In genomic region chr19:31313291-31314030, GRCh38 we compare ENCODE assay signal across 22 cellular contexts. TPM values are rescaled to one million over a fixed set of nuclear protein-coding genes. Genes with fewer than 3 reads are reported as not detected.
A peak's percentile ranks its signal among the peaks of the same experiment; 100 is the strongest.
DNase-seq lines count a peak whose midpoint lies in the region; ATAC-seq and TF ChIP-seq lines count a peak whose summit lies in the region.
"Had no signal": no experiment of that assay in that cellular context is flagged by ENCODE, and none has a peak within 500 bp of the region (broad histone marks: within the 10 kb centered on the region; RNA-seq: fewer than 3 reads in every experiment).

No MANE protein-coding gene starts in this region.

- no peak for TF ChIP-seq RAD21 in IMR-90 (IDR thresholded peaks at IDR 0.05; ENCODE audit: low read length)

- BruUV-seq in IMR-90 (replicated peaks; lab: Mats Ljungman, UMichigan): no TSS peak

- H3K9me2 ChIP-seq in MM.1S (replicated peaks; ENCODE audit: insufficient read depth, low read length): no peaks in the 10 kb centered on the region

- H3K4me2 ChIP-seq in IMR-90 (ENCODE audit: low read depth, low read length): no peak overlapping the region
- H3K4me2 ChIP-seq in neuronal stem cell (ENCODE audit: insufficient read depth, low read length, poor library complexity, severe bottlenecking): no peak overlapping the region
- H3K4me2 ChIP-seq in MM.1S (ENCODE audit: low read depth, low read length): no peak overlapping the region
- H3K4me2 ChIP-seq: BLaER1 had no signal

- H3K4me3 ChIP-seq in IMR-90 (ENCODE audit: insufficient read depth, low read depth, low read length) (no peak overlapping the region), neuronal stem cell (ENCODE audit: low read length in 2 of 2) (no peak overlapping the region), MM.1S (ENCODE audit: low read length) (no peak overlapping the region)
- H3K4me3 ChIP-seq: BLaER1, SJSA1 had no signal

- H3K9me3 ChIP-seq in IMR-90 (ENCODE audit: control insufficient read depth, insufficient read depth, low read length) (no peaks in the 10 kb centered on the region), neuronal stem cell (replicated peaks in 1 of 2; ENCODE audit: control insufficient read depth in 2 of 2, insufficient read depth in 1 of 2, low read depth in 1 of 2, low read length in 2 of 2) (no peaks in the 10 kb centered on the region), MM.1S (replicated peaks; ENCODE audit: insufficient read depth, low read length) (no peaks in the 10 kb centered on the region)
- H3K9me3 ChIP-seq: BLaER1, SJSA1 had no signal

- in situ Hi-C loops in IMR-90 (cut with MboI; ENCODE audit: low sequenced_read_pairs): no loop called here

- CTCF ChIA-PET in IMR-90 (lab: Yijun Ruan, JAX): no interaction called here

- dilution Hi-C loops in IMR-90 (cut with HindIII; ENCODE audit: low sequenced_read_pairs, unreplicated experiment): no loop called here

- H3K23ac ChIP-seq in IMR-90 (ENCODE audit: low read depth, low read length): no peak overlapping the region
- no peak overlapping the region for H3K23ac ChIP-seq in neuronal stem cell (ENCODE audit: low read depth, low read length, poor library complexity)

- peaks cover 39% of the 10 kb centered on the region for H3K9me1 ChIP-seq in IMR-90 (ENCODE audit: insufficient read depth, low read length)

- H3K27ac ChIP-seq in IMR-90 (ENCODE audit: insufficient read depth, low read length) (no peak overlapping the region), angular gyrus (ENCODE audit: low read depth, low read length) (peak overlapping the region; percentile 57), neuronal stem cell (replicated peaks; ENCODE audit: low read length) (no peak overlapping the region), MM.1S (ENCODE audit: low read length) (no peak overlapping the region)
- H3K27ac ChIP-seq: BLaER1, SJSA1 had no signal

- H2BK15ac ChIP-seq in IMR-90 (ENCODE audit: low read depth, low read length) (no peak overlapping the region), neuronal stem cell (ENCODE audit: low read length) (no peak overlapping the region)

- H2AK9ac ChIP-seq in IMR-90 (replicated peaks; ENCODE audit: low read depth, low read length, poor library complexity): peak overlapping the region; percentile 26

- H2BK120ac ChIP-seq in IMR-90 (ENCODE audit: low read depth, low read length) (no peak overlapping the region), neuronal stem cell (ENCODE audit: low read depth, low read length) (no peak overlapping the region)

- no peak for TF ChIP-seq POLR2A in IMR-90 (IDR thresholded peaks at IDR 0.05; ENCODE audit: low read depth, low read length)

- H4K8ac ChIP-seq in IMR-90 (ENCODE audit: low read depth in 2 of 2, low read length in 2 of 2): no peak overlapping the region
- no peak overlapping the region for H4K8ac ChIP-seq in neuronal stem cell (ENCODE audit: low read depth, low read length)

- peak overlapping the region; percentile 37; the same call in 1 of the 2 replicates for H2AK5ac ChIP-seq in IMR-90 (ENCODE audit: low read depth, low read length)
- peak overlapping the region; percentile 13 for H2AK5ac ChIP-seq in neuronal stem cell (ENCODE audit: low read depth, low read length)

- H2BK12ac ChIP-seq in neuronal stem cell (ENCODE audit: low read length): no peak overlapping the region

- H2BK20ac ChIP-seq in IMR-90 (ENCODE audit: low read depth, low read length): no peak overlapping the region

- no peak for ATAC-seq in IMR-90 (ENCODE audit: low read depth)
- no peak for ATAC-seq in GM21723 (IDR thresholded peaks at IDR 0.05; ENCODE audit: unreplicated experiment)
- ATAC-seq in GM21717 (IDR thresholded peaks at IDR 0.05; ENCODE audit: unreplicated experiment): no peak
- ATAC-seq: Right ventricle myocardium inferior had no signal

- H3K27me3 ChIP-seq in IMR-90 (ENCODE audit: control insufficient read depth, insufficient read depth, low read length) (no peaks in the 10 kb centered on the region), neuronal stem cell (ENCODE audit: control insufficient read depth in 3 of 3, insufficient read depth in 3 of 3, low read depth in 1 of 3, low read length in 3 of 3) (no peaks in the 10 kb centered on the region), MM.1S (replicated peaks; ENCODE audit: insufficient read depth, low read length) (peaks cover 60% of the 10 kb centered on the region)
- H3K27me3 ChIP-seq: BLaER1, SJSA1 had no signal

- H3K36me3 ChIP-seq in IMR-90 (ENCODE audit: control insufficient read depth, insufficient read depth, low read length): peaks cover 20% of the 10 kb centered on the region
- H3K36me3 ChIP-seq in neuronal stem cell (replicated peaks in 1 of 2; ENCODE audit: control insufficient read depth in 2 of 2, insufficient read depth in 2 of 2, low read length in 2 of 2): no peaks in the 10 kb centered on the region
- no peaks in the 10 kb centered on the region for H3K36me3 ChIP-seq in MM.1S (replicated peaks; ENCODE audit: insufficient read depth, low read length)
- H3K36me3 ChIP-seq: BLaER1 had no signal

- intact Hi-C loops in IMR-90 (cut with micrococcal nuclease): no loop called here

- H3K4ac ChIP-seq in IMR-90 (ENCODE audit: low read depth, low read length) (no peak overlapping the region), neuronal stem cell (ENCODE audit: low read length) (no peak overlapping the region)

- WGBS in IMR-90 (ENCODE audit: extremely low coverage in 2 of 2, insufficient read length in 1 of 2), 2 experiments: 99% methylated on average over 8 of the region's 20 CpGs; no CpG with 5 or more reads in 1 of the 2 experiments
- WGBS in neuronal stem cell (ENCODE audit: extremely low coverage in 2 of 2, insufficient read length in 2 of 2, insufficient replicate concordance in 1 of 2), 2 donors: no CpG with 5 or more reads among the region's 20 CpGs

- TF ChIP-seq CTCF in IMR-90 (conservative IDR thresholded peaks at IDR 0.05; ENCODE audit: low read depth, low read length) (no peak), MM.1S (IDR thresholded peaks at IDR 0.05; ENCODE audit: low read length) (no peak)

- H3K79me2 ChIP-seq in MM.1S (ENCODE audit: low read length): no peaks in the 10 kb centered on the region

- H2BK5ac ChIP-seq in IMR-90 (ENCODE audit: low read depth, low read length, poor library complexity, severe bottlenecking) (no peak overlapping the region), neuronal stem cell (ENCODE audit: low read length) (no peak overlapping the region)

- no peaks in the 10 kb centered on the region for H3F3A ChIP-seq in MM.1S (ENCODE audit: insufficient read depth, low read length)

- DNase-seq in IMR-90: no peak
- no peak for DNase-seq in neuronal stem cell (ENCODE audit: low spot score)
- DNase-seq in ecto neural progenitor cell (ENCODE audit: low spot score): no peak
- no peak for DNase-seq in MM.1S
- DNase-seq: ACHN; Calu3; CD8-positive, alpha-beta memory T cell; GDM1; HFFc6; KBM-7; NCI-H1092; NCI-H1436; NCI-H187 treated with DMSO at 0.1 percent for 48 hours; NCI-H226; NCI-H510A treated with DMSO at 0.1 percent for 48 hours; NCI-H82 had no signal

- peaks cover 19% of the 10 kb centered on the region for H3K4me1 ChIP-seq in IMR-90 (ENCODE audit: control insufficient read depth, insufficient read depth, low read length)
- peaks cover 0 to 18% of the 10 kb centered on the region in 2 donors for H3K4me1 ChIP-seq in neuronal stem cell (ENCODE audit: control insufficient read depth in 2 of 2, insufficient read depth in 1 of 2, low read depth in 1 of 2, low read length in 2 of 2)
- H3K4me1 ChIP-seq in MM.1S (ENCODE audit: low read length): no peaks in the 10 kb centered on the region
- H3K4me1 ChIP-seq: BLaER1 had no signal

- POLR2A ChIA-PET in IMR-90 (lab: Charles Lee; ENCODE audit: unreplicated experiment): no interaction called here

- H3K18ac ChIP-seq in IMR-90 (ENCODE audit: low read depth, low read length) (no peak overlapping the region), neuronal stem cell (ENCODE audit: low read length) (peak overlapping the region; percentile 76)

- H3K9ac ChIP-seq in IMR-90 (ENCODE audit: low read depth, low read length): no peak overlapping the region
- no peak overlapping the region for H3K9ac ChIP-seq in neuronal stem cell (ENCODE audit: low read depth, low read length, poor library complexity)
- no peak overlapping the region for H3K9ac ChIP-seq in MM.1S (ENCODE audit: low read length)
- H3K9ac ChIP-seq: BLaER1 had no signal

- H4K20me1 ChIP-seq in IMR-90 (ENCODE audit: insufficient read depth, low read length) (peaks cover 37% of the 10 kb centered on the region), MM.1S (ENCODE audit: insufficient read depth, low read length) (no peaks in the 10 kb centered on the region)

- no peak overlapping the region for H3K14ac ChIP-seq in IMR-90 (replicated peaks; ENCODE audit: low read depth, low read length)
- H3K14ac ChIP-seq in neuronal stem cell (ENCODE audit: low read length): no peak overlapping the region

- H4K5ac ChIP-seq in IMR-90 (ENCODE audit: low read depth, low read length): no peak overlapping the region

- H2AFZ ChIP-seq in IMR-90 (replicated peaks; ENCODE audit: low read length, poor library complexity) (no peak overlapping the region), neuronal stem cell (ENCODE audit: low read length) (no peak overlapping the region), MM.1S (ENCODE audit: low read length) (no peak overlapping the region)

- H4K91ac ChIP-seq in IMR-90 (ENCODE audit: insufficient read depth, low read depth, low read length) (no peak overlapping the region; the same call in 1 of the 2 replicates), neuronal stem cell (ENCODE audit: low read depth, low read length, poor library complexity) (no peak overlapping the region)

- H3K56ac ChIP-seq in IMR-90 (ENCODE audit: extremely low read depth, insufficient read depth, low read length): no peak overlapping the region

- H3K79me1 ChIP-seq in IMR-90 (ENCODE audit: low read depth in 1 of 2, low read length in 2 of 2): peaks cover 58 to 91% of the 10 kb centered on the region in 2 experiments
- H3K79me1 ChIP-seq in neuronal stem cell (ENCODE audit: low read depth, low read length): no peaks in the 10 kb centered on the region

TF ChIP-seq in IMR-90, 13 proteins besides CTCF, POLR2A, EP300 and RAD21 (continues in another document):
- no peak for TF ChIP-seq USF2 (IDR thresholded peaks at IDR 0.05; ENCODE audit: low read depth, low read length)
- no peak for TF ChIP-seq BHLHE40 (IDR thresholded peaks at IDR 0.05; ENCODE audit: low read depth, low read length)
- TF ChIP-seq CHD1 (IDR thresholded peaks at IDR 0.05; ENCODE audit: low read depth, low read length): no peak
- TF ChIP-seq NFE2L2 (IDR thresholded peaks at IDR 0.05; ENCODE audit: low read depth, low read length): no peak

RNA-seq across cellular contexts. Expression of gene TSHZ3, which starts 35.8 kb away (rescaled TPM):
- total RNA-seq in IMR-90 (2012; rRNA removed): 7.8 and 8.1 TPM in 2 replicates
- 12.6 and 13.0 TPM in 2 replicates for polyA plus RNA-seq in IMR-90 (2012; rRNA removed)
- 5.5 and 10.2 TPM in 2 replicates for polyA plus RNA-seq in IMR-90 (2012; cell fraction: cytosol; rRNA removed)
- 29.6 and 33.4 TPM in 2 replicates for polyA plus RNA-seq in IMR-90 (2012; cell fraction: nucleus; rRNA removed; ENCODE audit: low replicate concordance)
- 1.5 TPM for polyA plus RNA-seq in neuronal stem cell (2013, experiment 1 of 2)
- polyA plus RNA-seq in neuronal stem cell (2013, experiment 2 of 2): 1.6 TPM
- total RNA-seq: Calu3 had no signal
